8 cellular contexts compared by ENCODE assay signal in genomic region chr2:72917138-72917874, GRCh38. TPM values are rescaled to one million over a fixed set of nuclear protein-coding genes. Genes with fewer than 3 reads are reported as not detected.
DNase-seq lines count a peak whose midpoint lies in the region; ATAC-seq and TF ChIP-seq lines count a peak whose summit lies in the region.

Gene EMX1, plus strand, starts transcription at chr2:72917519. Its CDS starts 334 bp downstream, at chr2:72917853.

- intact Hi-C loops in lower lobe of right lung (cut with DNase I): no loop called here

- peak within 1 kb of the TSS; percentile 58 to 92 (median 84) for H3K4me3 Mint-ChIP-seq in IgD-negative memory B cell
- H3K4me3 Mint-ChIP-seq in stimulated activated naive CD8-positive, alpha-beta T cell treated with anti-CD3 and anti-CD28 coated beads, Interleukin-15, Interleukin-2, amounts not matched to agents 100 ng/mL and 50 ng/mL, for 24 hours: peak within 1 kb of the TSS; percentile 70

- ATAC-seq in GM19455 (IDR thresholded peaks at IDR 0.05; ENCODE audit: unreplicated experiment) (peak; percentile 54), SK-N-SH treated with all-trans-retinoic acid at 6 μM for 48 hours (peak; percentile 2; the same call in 1 of the 3 replicates), lower lobe of right lung (peak; percentile 91 to 92)

- no peaks in the 10 kb centered on the region for H3K36me3 Mint-ChIP-seq in IgD-negative memory B cell
- no peaks in the 10 kb centered on the region for H3K36me3 Mint-ChIP-seq in stimulated activated naive CD8-positive, alpha-beta T cell treated with anti-CD3 and anti-CD28 coated beads, Interleukin-15, Interleukin-2, amounts not matched to agents 100 ng/mL and 50 ng/mL, for 24 hours (ENCODE audit: low read depth)

- DNase-seq in COR-L47 (lab: John Stamatoyannopoulos, UW) (peak; percentile 86), cerebellar cortex (ENCODE audit: low spot score) (peak; percentile 37), lower lobe of right lung (peak; percentile 76), NOMO-1 (lab: John Stamatoyannopoulos, UW; ENCODE audit: unreplicated experiment in 2 of 2) (no peak)

- no peaks in the 10 kb centered on the region for H3K36me3 ChIP-seq in lower lobe of right lung

- no peak within 1 kb of the TSS for H3K27ac ChIP-seq in lower lobe of right lung

- H3K4me1 ChIP-seq in lower lobe of right lung: peaks cover 51% of the 10 kb centered on the region

- no peak for TF ChIP-seq CTCF in lower lobe of right lung (IDR thresholded peaks at IDR 0.05)

- H3K27me3 Mint-ChIP-seq in IgD-negative memory B cell: peaks cover 69% of the 10 kb centered on the region
- peaks cover 73% of the 10 kb centered on the region for H3K27me3 Mint-ChIP-seq in stimulated activated naive CD8-positive, alpha-beta T cell treated with anti-CD3 and anti-CD28 coated beads, Interleukin-15, Interleukin-2, amounts not matched to agents 100 ng/mL and 50 ng/mL, for 24 hours

- H3K4me1 Mint-ChIP-seq in IgD-negative memory B cell: peaks cover 5 to 12% (median 10%) of the 10 kb centered on the region in 3 donors
- H3K4me1 Mint-ChIP-seq in stimulated activated naive CD8-positive, alpha-beta T cell treated with anti-CD3 and anti-CD28 coated beads, Interleukin-15, Interleukin-2, amounts not matched to agents 100 ng/mL and 50 ng/mL, for 24 hours (ENCODE audit: low read depth): peaks cover 37% of the 10 kb centered on the region

- H3K27me3 ChIP-seq in lower lobe of right lung (ENCODE audit: low read depth): peaks cover 96% of the 10 kb centered on the region

- peaks cover 0 to 2% (median 0%) of the 10 kb centered on the region in 3 donors for H3K9me3 Mint-ChIP-seq in IgD-negative memory B cell
- H3K9me3 Mint-ChIP-seq in stimulated activated naive CD8-positive, alpha-beta T cell treated with anti-CD3 and anti-CD28 coated beads, Interleukin-15, Interleukin-2, amounts not matched to agents 100 ng/mL and 50 ng/mL, for 24 hours: no peaks in the 10 kb centered on the region

- H3K27ac Mint-ChIP-seq in IgD-negative memory B cell: peak within 1 kb of the TSS in 2 of 3 donors; percentile 73 to 82
- no peak within 1 kb of the TSS for H3K27ac Mint-ChIP-seq in stimulated activated naive CD8-positive, alpha-beta T cell treated with anti-CD3 and anti-CD28 coated beads, Interleukin-15, Interleukin-2, amounts not matched to agents 100 ng/mL and 50 ng/mL, for 24 hours

- no peaks in the 10 kb centered on the region for H3K9me3 ChIP-seq in lower lobe of right lung

- H3K4me3 ChIP-seq in lower lobe of right lung: peak within 1 kb of the TSS; percentile 51

TF ChIP-seq in SK-N-SH treated with all-trans-retinoic acid at 6 μM for 48 hours, 23 proteins besides CTCF, POLR2A, EP300 and RAD21:
- TF ChIP-seq CREB5 (CRISPR knock-in tag; IDR thresholded peaks at IDR 0.05; ENCODE audit: low read depth) (no peak), ZNF8 (CRISPR knock-in tag; IDR thresholded peaks at IDR 0.05) (no peak), TOX (CRISPR knock-in tag; IDR thresholded peaks at IDR 0.05; ENCODE audit: borderline replicate concordance) (no peak), BACH2 (CRISPR knock-in tag; IDR thresholded peaks at IDR 0.05; ENCODE audit: borderline replicate concordance) (no peak), ZC3H10 (CRISPR knock-in tag; IDR thresholded peaks at IDR 0.05) (no peak), SNAI2 (CRISPR knock-in tag; IDR thresholded peaks at IDR 0.05) (no peak), CSRNP3 (CRISPR knock-in tag; IDR thresholded peaks at IDR 0.05) (no peak), TCF4 (CRISPR knock-in tag; IDR thresholded peaks at IDR 0.05; ENCODE audit: borderline replicate concordance) (no peak)

RNA-seq across cellular contexts. Expression of gene EMX1, which starts in this region (rescaled TPM):
- polyA plus RNA-seq in IgD-negative memory B cell: not detected
- total RNA-seq in lower lobe of right lung: not detected

Comparison
In these comparisons a context has a peak if more than half of its experiments do, and no peak if none do; other contexts are left out.
1. Peak in DNase-seq, ATAC-seq and H3K4me3 ChIP-seq in lower lobe of right lung; RNA of the gene not detected or under 1 TPM.
2. DNase-seq: peak in COR-L47 (single experiment) and cerebellar cortex (single experiment); none in NOMO-1 (0 of 2).
3. ATAC-seq: peak in every context shown above with its lines; median percentile 92 in lower lobe of right lung; 54 in GM19455; 2 in SK-N-SH treated with all-trans-retinoic acid at 6 μM for 48 hours.